ENCODE assay signal across 1 cellular context in genomic region chr10:70549351-70549961, GRCh38.
TF ChIP-seq lines count a peak whose summit lies in the region.

No MANE protein-coding gene starts in this region.

TF ChIP-seq in HCT116, 20 proteins besides CTCF, POLR2A, EP300 and RAD21:
- TF ChIP-seq EZH2 (IDR thresholded peaks at IDR 0.05) (no peak), YY1 (IDR thresholded peaks at IDR 0.05; ENCODE audit: extremely low read depth, insufficient replicate concordance, low read depth, low read length) (no peak)
